ENCODE assay signal across 23 cellular contexts in the genomic region with DNA sequence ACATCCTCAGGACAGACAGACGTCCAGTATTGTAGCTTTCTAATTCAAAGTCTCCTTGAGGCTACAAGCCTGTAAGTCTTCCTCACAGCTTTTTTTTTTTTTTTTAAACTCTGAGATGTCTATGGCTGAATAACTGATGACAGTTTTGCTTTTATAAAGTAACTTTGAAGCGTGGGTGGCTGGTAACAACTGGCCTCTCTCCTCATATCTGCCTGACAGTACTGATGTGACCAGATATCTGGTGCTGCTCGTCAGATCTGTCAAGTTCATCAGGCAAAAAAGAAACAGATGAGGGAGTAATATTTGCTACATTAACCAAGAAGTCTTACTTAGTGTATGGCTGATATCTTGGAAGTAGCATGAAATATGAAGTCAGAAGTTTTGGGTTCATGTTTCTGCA.
"Had no signal": no experiment of that assay in that cellular context is flagged by ENCODE, and none has a peak within 500 bp of the region (broad histone marks: within the 10 kb centered on the region; RNA-seq: fewer than 3 reads in every experiment).

No MANE protein-coding gene starts in this region.

- H3K36me3 ChIP-seq: left lung, lower lobe of right lung, ovary, prostate gland, spleen, thoracic aorta, tibial artery, upper lobe of right lung had no signal

- H3K36me3 Mint-ChIP-seq: natural killer cell treated with Interleukin-12 subunit alpha and Interleukin-12 subunit beta and Interleukin-15 and Interleukin-18, amount 100 ng/mL, for 72 hours; stimulated activated memory B cell treated with anti-CD40 and anti-IgM and Interleukin-4, amounts not matched to agents 10 μg/mL and 1 μg/mL and 100 μg/mL, for 72 hours had no signal

- ATAC-seq: left colon; left lung; lower lobe of right lung; naive thymus-derived CD4-positive, alpha-beta T cell; natural killer cell treated with Interleukin-12 subunit alpha and Interleukin-12 subunit beta and Interleukin-15 and Interleukin-18, amount 100 ng/mL, for 72 hours; right cardiac atrium; sciatic nerve; stimulated activated memory B cell treated with anti-CD40 and anti-IgM and Interleukin-4, amounts not matched to agents 10 μg/mL and 1 μg/mL and 100 μg/mL, for 72 hours; stimulated activated naive CD8-positive, alpha-beta T cell treated with anti-CD3 and anti-CD28 coated beads, Interleukin-15, amount 100 ng/mL, for 72 hours; upper lobe of right lung had no signal

- H3K4me1 Mint-ChIP-seq: naive thymus-derived CD4-positive, alpha-beta T cell; stimulated activated naive CD8-positive, alpha-beta T cell treated with anti-CD3 and anti-CD28 coated beads, Interleukin-15, amount 100 ng/mL, for 72 hours had no signal

- H3K4me1 ChIP-seq: left lung, lower lobe of right lung, prostate gland, spleen, tibial artery, upper lobe of right lung had no signal

- H3K9me3 Mint-ChIP-seq: natural killer cell treated with Interleukin-12 subunit alpha and Interleukin-12 subunit beta and Interleukin-15 and Interleukin-18, amount 100 ng/mL, for 72 hours; stimulated activated memory B cell treated with anti-CD40 and anti-IgM and Interleukin-4, amounts not matched to agents 10 μg/mL and 1 μg/mL and 100 μg/mL, for 72 hours; stimulated activated naive CD8-positive, alpha-beta T cell treated with anti-CD3 and anti-CD28 coated beads, Interleukin-15, amount 100 ng/mL, for 72 hours had no signal

- H3K9me3 ChIP-seq: left lung, lower lobe of right lung, ovary, prostate gland, spleen, thoracic aorta, tibial artery, upper lobe of right lung had no signal

- H3K27me3 Mint-ChIP-seq: stimulated activated memory B cell treated with anti-CD40 and anti-IgM and Interleukin-4, amounts not matched to agents 10 μg/mL and 1 μg/mL and 100 μg/mL, for 72 hours; stimulated activated naive CD8-positive, alpha-beta T cell treated with anti-CD3 and anti-CD28 coated beads, Interleukin-15, amount 100 ng/mL, for 72 hours had no signal

- H3K27me3 ChIP-seq: left lung, ovary, spleen, tibial artery, upper lobe of right lung had no signal

- H3K27ac ChIP-seq: left lung, lower lobe of right lung, ovary, prostate gland, spleen, thoracic aorta, tibial artery, upper lobe of right lung had no signal

- DNase-seq: kidney glomerular epithelial cell; left colon; left lung; lower lobe of right lung; mammary epithelial cell; mesenchymal stem cell; naive thymus-derived CD4-positive, alpha-beta T cell; ovary; retina; right cardiac atrium; small intestine; spleen; stimulated activated CD4-positive, alpha-beta T cell treated with anti-CD3 and anti-CD28 coated beads, Interleukin-4, amount 100 ng/mL, for 24 hours; stimulated activated naive CD4-positive, alpha-beta T cell treated with Interleukin-2 at 50 U/mL for 16 hours; stimulated activated naive CD8-positive, alpha-beta T cell treated with anti-CD3 and anti-CD28 coated beads, Interleukin-15, amount 100 ng/mL, for 72 hours; tibial artery; trophoblast cell; upper lobe of right lung had no signal

- H3K27ac Mint-ChIP-seq: naive thymus-derived CD4-positive, alpha-beta T cell; natural killer cell treated with Interleukin-12 subunit alpha and Interleukin-12 subunit beta and Interleukin-15 and Interleukin-18, amount 100 ng/mL, for 72 hours; stimulated activated memory B cell treated with anti-CD40 and anti-IgM and Interleukin-4, amounts not matched to agents 10 μg/mL and 1 μg/mL and 100 μg/mL, for 72 hours; stimulated activated naive CD8-positive, alpha-beta T cell treated with anti-CD3 and anti-CD28 coated beads, Interleukin-15, amount 100 ng/mL, for 72 hours had no signal

- H3K4me3 ChIP-seq: left lung, lower lobe of right lung, ovary, prostate gland, spleen, thoracic aorta, tibial artery, upper lobe of right lung had no signal

- H3K4me3 Mint-ChIP-seq: naive thymus-derived CD4-positive, alpha-beta T cell; natural killer cell treated with Interleukin-12 subunit alpha and Interleukin-12 subunit beta and Interleukin-15 and Interleukin-18, amount 100 ng/mL, for 72 hours; stimulated activated memory B cell treated with anti-CD40 and anti-IgM and Interleukin-4, amounts not matched to agents 10 μg/mL and 1 μg/mL and 100 μg/mL, for 72 hours; stimulated activated naive CD8-positive, alpha-beta T cell treated with anti-CD3 and anti-CD28 coated beads, Interleukin-15, amount 100 ng/mL, for 72 hours had no signal
